Comparison of ENCODE assay signal across 2 cellular contexts in genomic region chr15:71295242-71296031, GRCh38.
TF ChIP-seq lines count a peak whose summit lies in the region.

No MANE protein-coding gene starts in this region.

TF ChIP-seq in SK-N-SH, 30 proteins besides CTCF, POLR2A, EP300 and RAD21 (continued from another document):
- peak; percentile 99 for TF ChIP-seq FOSL2 (IDR thresholded peaks at IDR 0.05; ENCODE audit: borderline replicate concordance, low read depth)
- no peak for TF ChIP-seq TAF1 (IDR thresholded peaks at IDR 0.05; ENCODE audit: borderline replicate concordance, low read depth, low read length)
- TF ChIP-seq SMC3 (IDR thresholded peaks at IDR 0.05; ENCODE audit: low read depth, low read length), result no peak
- peak; percentile 91; the same call in 1 of the 2 replicates for TF ChIP-seq FOXM1 (IDR thresholded peaks at IDR 0.05; ENCODE audit: low read depth)
- TF ChIP-seq, protein P1, sequence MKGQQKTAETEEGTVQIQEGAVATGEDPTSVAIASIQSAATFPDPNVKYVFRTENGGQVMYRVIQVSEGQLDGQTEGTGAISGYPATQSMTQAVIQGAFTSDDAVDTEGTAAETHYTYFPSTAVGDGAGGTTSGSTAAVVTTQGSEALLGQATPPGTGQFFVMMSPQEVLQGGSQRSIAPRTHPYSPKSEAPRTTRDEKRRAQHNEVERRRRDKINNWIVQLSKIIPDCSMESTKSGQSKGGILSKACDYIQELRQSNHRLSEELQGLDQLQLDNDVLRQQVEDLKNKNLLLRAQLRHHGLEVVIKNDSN (IDR thresholded peaks at IDR 0.05; ENCODE audit: borderline replicate concordance, low read depth), result no peak
- TF ChIP-seq EZH2phosphoT487 (IDR thresholded peaks at IDR 0.05; ENCODE audit: borderline replicate concordance, low read depth), result no peak
- TF ChIP-seq GABPA (IDR thresholded peaks at IDR 0.05; ENCODE audit: low read depth), result 0 out of 2 replicates have a peak, but pooled peaks have one; percentile 47
- peak; percentile 95 for TF ChIP-seq TCF12 (IDR thresholded peaks at IDR 0.05)
- TF ChIP-seq TEAD4 (IDR thresholded peaks at IDR 0.05; ENCODE audit: borderline replicate concordance, insufficient read depth), result peak; percentile 91
- peak; percentile 26; the same call in 1 of the 2 replicates for TF ChIP-seq ELF1 (IDR thresholded peaks at IDR 0.05)
- peak; percentile 23; the same call in 1 of the 2 replicates for TF ChIP-seq MEF2A (IDR thresholded peaks at IDR 0.05; ENCODE audit: borderline replicate concordance, low read depth)
- peak; percentile 97 for TF ChIP-seq JUND (IDR thresholded peaks at IDR 0.05)
- TF ChIP-seq NFIC (IDR thresholded peaks at IDR 0.05; ENCODE audit: borderline replicate concordance), result peak; percentile 90
- TF ChIP-seq MXI1 (IDR thresholded peaks at IDR 0.05; ENCODE audit: low read depth, low read length), result no peak
- TF ChIP-seq, protein P2, sequence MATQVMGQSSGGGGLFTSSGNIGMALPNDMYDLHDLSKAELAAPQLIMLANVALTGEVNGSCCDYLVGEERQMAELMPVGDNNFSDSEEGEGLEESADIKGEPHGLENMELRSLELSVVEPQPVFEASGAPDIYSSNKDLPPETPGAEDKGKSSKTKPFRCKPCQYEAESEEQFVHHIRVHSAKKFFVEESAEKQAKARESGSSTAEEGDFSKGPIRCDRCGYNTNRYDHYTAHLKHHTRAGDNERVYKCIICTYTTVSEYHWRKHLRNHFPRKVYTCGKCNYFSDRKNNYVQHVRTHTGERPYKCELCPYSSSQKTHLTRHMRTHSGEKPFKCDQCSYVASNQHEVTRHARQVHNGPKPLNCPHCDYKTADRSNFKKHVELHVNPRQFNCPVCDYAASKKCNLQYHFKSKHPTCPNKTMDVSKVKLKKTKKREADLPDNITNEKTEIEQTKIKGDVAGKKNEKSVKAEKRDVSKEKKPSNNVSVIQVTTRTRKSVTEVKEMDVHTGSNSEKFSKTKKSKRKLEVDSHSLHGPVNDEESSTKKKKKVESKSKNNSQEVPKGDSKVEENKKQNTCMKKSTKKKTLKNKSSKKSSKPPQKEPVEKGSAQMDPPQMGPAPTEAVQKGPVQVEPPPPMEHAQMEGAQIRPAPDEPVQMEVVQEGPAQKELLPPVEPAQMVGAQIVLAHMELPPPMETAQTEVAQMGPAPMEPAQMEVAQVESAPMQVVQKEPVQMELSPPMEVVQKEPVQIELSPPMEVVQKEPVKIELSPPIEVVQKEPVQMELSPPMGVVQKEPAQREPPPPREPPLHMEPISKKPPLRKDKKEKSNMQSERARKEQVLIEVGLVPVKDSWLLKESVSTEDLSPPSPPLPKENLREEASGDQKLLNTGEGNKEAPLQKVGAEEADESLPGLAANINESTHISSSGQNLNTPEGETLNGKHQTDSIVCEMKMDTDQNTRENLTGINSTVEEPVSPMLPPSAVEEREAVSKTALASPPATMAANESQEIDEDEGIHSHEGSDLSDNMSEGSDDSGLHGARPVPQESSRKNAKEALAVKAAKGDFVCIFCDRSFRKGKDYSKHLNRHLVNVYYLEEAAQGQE (IDR thresholded peaks at IDR 0.05; ENCODE audit: low read depth, low read length), result peak; percentile 49; the same call in 1 of the 2 replicates
- TF ChIP-seq SIN3A (IDR thresholded peaks at IDR 0.05; ENCODE audit: borderline replicate concordance, low read depth, low read length), result peak; percentile 72; the same call in 1 of the 2 replicates
- no peak for TF ChIP-seq CHD2 (IDR thresholded peaks at IDR 0.05; ENCODE audit: low read length, partially characterized antibody)

TF ChIP-seq in GM23338, 12 proteins besides CTCF, POLR2A, EP300 and RAD21 (continued from another document):
- TF ChIP-seq ZNF462 (CRISPR knock-in tag; IDR thresholded peaks at IDR 0.05) (no peak), JUNB (IDR thresholded peaks at IDR 0.05; ENCODE audit: unreplicated experiment) (no peak)
